Comparison of ENCODE assay signal across 7 cellular contexts in genomic region chr11:24704716-24705115, GRCh38.
"Had no signal": no experiment of that assay in that cellular context is flagged by ENCODE, and none has a peak within 500 bp of the region (broad histone marks: within the 10 kb centered on the region; RNA-seq: fewer than 3 reads in every experiment).

No MANE protein-coding gene starts in this region.

- DNase-seq: GM23248, GOT3, H7, HFFc6 had no signal

- H3K4me1 ChIP-seq: HAP-1 had no signal

- H3K36me3 ChIP-seq: HAP-1 had no signal

- H3K27ac Mint-ChIP-seq: HFFc6, IgD-negative memory B cell had no signal

- H3K4me3 Mint-ChIP-seq: HFFc6, IgD-negative memory B cell had no signal

- H3K27ac ChIP-seq: GM23248, HL-60 had no signal

- H3K9me3 ChIP-seq: HAP-1 had no signal

- H3K4me3 ChIP-seq: GM23248, HAP-1 had no signal

- H3K36me3 Mint-ChIP-seq: IgD-negative memory B cell had no signal

- H3K27me3 Mint-ChIP-seq: IgD-negative memory B cell had no signal
